In genomic region chr16:54875443-54875842, GRCh38 we compare ENCODE assay signal across 18 cellular contexts. TPM values are rescaled to one million over a fixed set of nuclear protein-coding genes. Genes with fewer than 3 reads are reported as not detected.
"Had no signal": no experiment of that assay in that cellular context is flagged by ENCODE, and none has a peak within 500 bp of the region (broad histone marks: within the 10 kb centered on the region; RNA-seq: fewer than 3 reads in every experiment).

No MANE protein-coding gene starts in this region.

- H3K4me3 ChIP-seq: left lung, right atrium auricular region, testis, upper lobe of right lung had no signal

- H3K27ac Mint-ChIP-seq: activated CD4-positive, alpha-beta memory T cell treated with anti-CD3 and anti-CD28 coated beads, Interleukin-2, amount 10 ng/mL, durations not matched to agents 7 days and 5 days; activated CD8-positive, alpha-beta memory T cell treated with anti-CD3 and anti-CD28 coated beads, Interleukin-2, amount 10 ng/mL, durations not matched to agents 7 days and 5 days; activated naive CD8-positive, alpha-beta T cell; effector memory CD8-positive, alpha-beta T cell; progenitor cell of endocrine pancreas; stimulated activated naive CD8-positive, alpha-beta T cell treated with anti-CD3 and anti-CD28 coated beads, Interleukin-15, Interleukin-2, amounts not matched to agents 100 ng/mL and 50 ng/mL, for 24 hours; T-cell had no signal

- DNase-seq: activated CD4-positive, alpha-beta memory T cell treated with anti-CD3 and anti-CD28 coated beads, Interleukin-2, amount 10 ng/mL, durations not matched to agents 7 days and 5 days; activated CD4-positive, alpha-beta T cell treated with anti-CD3 and anti-CD28 coated beads for 48 hours; activated CD4-positive, CD25-positive, alpha-beta regulatory T cell; activated CD8-positive, alpha-beta memory T cell treated with anti-CD3 and anti-CD28 coated beads, Interleukin-2, amount 10 ng/mL, durations not matched to agents 7 days and 5 days; effector memory CD8-positive, alpha-beta T cell; hippocampal formation; kidney; left lung; stimulated activated CD4-positive, alpha-beta T cell treated with anti-CD3 and anti-CD28 coated beads, Interleukin-2, amount 100 ng/mL, for 24 hours; T-cell; T-helper 9 cell; testis; upper lobe of right lung had no signal

- H3K27ac ChIP-seq: left lung, right atrium auricular region, testis, upper lobe of right lung had no signal

- ATAC-seq: activated CD8-positive, alpha-beta memory T cell treated with anti-CD3 and anti-CD28 coated beads, Interleukin-2, amount 10 ng/mL, durations not matched to agents 7 days and 5 days; effector memory CD8-positive, alpha-beta T cell; left lung; T-cell; upper lobe of right lung had no signal

- H3K36me3 ChIP-seq: left lung, right atrium auricular region, upper lobe of right lung had no signal

- H3K9me3 ChIP-seq: testis, upper lobe of right lung had no signal

- H3K9me3 Mint-ChIP-seq: activated CD4-positive, alpha-beta memory T cell treated with anti-CD3 and anti-CD28 coated beads, Interleukin-2, amount 10 ng/mL, durations not matched to agents 7 days and 5 days; stimulated activated naive CD8-positive, alpha-beta T cell treated with anti-CD3 and anti-CD28 coated beads, Interleukin-15, Interleukin-2, amounts not matched to agents 100 ng/mL and 50 ng/mL, for 24 hours had no signal

- H3K4me1 Mint-ChIP-seq: activated CD4-positive, alpha-beta memory T cell treated with anti-CD3 and anti-CD28 coated beads, Interleukin-2, amount 10 ng/mL, durations not matched to agents 7 days and 5 days; activated CD8-positive, alpha-beta memory T cell treated with anti-CD3 and anti-CD28 coated beads, Interleukin-2, amount 10 ng/mL, durations not matched to agents 7 days and 5 days; T-cell had no signal

- H3K27me3 ChIP-seq: left lung, right atrium auricular region, testis, upper lobe of right lung had no signal

- H3K27me3 Mint-ChIP-seq: activated CD4-positive, alpha-beta memory T cell treated with anti-CD3 and anti-CD28 coated beads, Interleukin-2, amount 10 ng/mL, durations not matched to agents 7 days and 5 days; activated CD8-positive, alpha-beta memory T cell treated with anti-CD3 and anti-CD28 coated beads, Interleukin-2, amount 10 ng/mL, durations not matched to agents 7 days and 5 days had no signal

- H3K36me3 Mint-ChIP-seq: activated CD8-positive, alpha-beta memory T cell treated with anti-CD3 and anti-CD28 coated beads, Interleukin-2, amount 10 ng/mL, durations not matched to agents 7 days and 5 days; activated naive CD8-positive, alpha-beta T cell; T-cell had no signal

- H3K4me3 Mint-ChIP-seq: activated CD4-positive, alpha-beta memory T cell treated with anti-CD3 and anti-CD28 coated beads, Interleukin-2, amount 10 ng/mL, durations not matched to agents 7 days and 5 days; activated CD8-positive, alpha-beta memory T cell treated with anti-CD3 and anti-CD28 coated beads, Interleukin-2, amount 10 ng/mL, durations not matched to agents 7 days and 5 days; activated naive CD8-positive, alpha-beta T cell; effector memory CD8-positive, alpha-beta T cell; stimulated activated naive CD8-positive, alpha-beta T cell treated with anti-CD3 and anti-CD28 coated beads, Interleukin-15, Interleukin-2, amounts not matched to agents 100 ng/mL and 50 ng/mL, for 24 hours; T-cell had no signal

- H3K4me1 ChIP-seq: left lung, right atrium auricular region, testis, upper lobe of right lung had no signal

RNA-seq across cellular contexts. Expression of gene IRX5, which starts 55.2 kb away (rescaled TPM):
- total RNA-seq: activated CD8-positive, alpha-beta memory T cell treated with anti-CD3 and anti-CD28 coated beads, Interleukin-2, amount 10 ng/mL, durations not matched to agents 7 days and 5 days; fibroblast of villous mesenchyme; T-cell had no signal
